ENCODE assay signal across 10 cellular contexts in genomic region chr17:65850486-65850885, GRCh38.
DNase-seq lines count a peak whose midpoint lies in the region; ATAC-seq and TF ChIP-seq lines count a peak whose summit lies in the region.
"Had no signal": no experiment of that assay in that cellular context is flagged by ENCODE, and none has a peak within 500 bp of the region (broad histone marks: within the 10 kb centered on the region; RNA-seq: fewer than 3 reads in every experiment).

No MANE protein-coding gene starts in this region.

- H3K9me3 ChIP-seq in esophagus muscularis mucosa, result no peaks in the 10 kb centered on the region

- TF ChIP-seq EP300 in esophagus muscularis mucosa (IDR thresholded peaks at IDR 0.05), result no peak

- H3K36me3 Mint-ChIP-seq in endothelial cell (ENCODE audit: low read depth, unreplicated experiment), result peaks cover 11% of the 10 kb centered on the region
- H3K36me3 Mint-ChIP-seq: WTC11 had no signal

- no peaks in the 10 kb centered on the region for H3K36me3 ChIP-seq in esophagus muscularis mucosa

- intact Hi-C loops in esophagus muscularis mucosa (cut with DNase I), result no loop called here

- H3K27ac Mint-ChIP-seq in endothelial cell (ENCODE audit: unreplicated experiment), result no peak overlapping the region
- H3K27ac Mint-ChIP-seq: WTC11 had no signal

- no peaks in the 10 kb centered on the region for H3K27me3 ChIP-seq in esophagus muscularis mucosa

- DNase-seq in SKM-1 (lab: John Stamatoyannopoulos, UW; ENCODE audit: unreplicated experiment) (peak; percentile 73), myocyte (ENCODE audit: low read depth) (peak; percentile 4), endothelial cell (ENCODE audit: low spot score) (no peak), esophagus muscularis mucosa (ENCODE audit: extremely low spot score) (no peak), NCI-H2029 treated with DMSO at 0.1 percent for 48 hours (lab: John Stamatoyannopoulos, UW) (no peak)
- DNase-seq: NCI-H345 had no signal

- TF ChIP-seq CTCF in endothelial cell (IDR thresholded peaks at IDR 0.05; ENCODE audit: unreplicated experiment), result no peak
- TF ChIP-seq CTCF in esophagus muscularis mucosa (IDR thresholded peaks at IDR 0.05), result no peak

- no peak overlapping the region for H3K27ac ChIP-seq in esophagus muscularis mucosa (replicated peaks in 1 of 4)

- H3K9me3 Mint-ChIP-seq in endothelial cell (ENCODE audit: unreplicated experiment), result no peaks in the 10 kb centered on the region

- no peak overlapping the region for H3K4me3 ChIP-seq in esophagus muscularis mucosa

- WGBS in esophagus muscularis mucosa, result 81% methylated on average over 2 of the region's 2 CpGs

- peaks cover 14% of the 10 kb centered on the region for H3K4me1 Mint-ChIP-seq in endothelial cell (ENCODE audit: unreplicated experiment)
- H3K4me1 Mint-ChIP-seq: brain had no signal

- H3K4me3 Mint-ChIP-seq in endothelial cell (ENCODE audit: unreplicated experiment), result no peak overlapping the region
- H3K4me3 Mint-ChIP-seq: brain, WTC11 had no signal

- H3K27me3 Mint-ChIP-seq in endothelial cell (ENCODE audit: unreplicated experiment), result peaks cover 2% of the 10 kb centered on the region
- H3K27me3 Mint-ChIP-seq: brain had no signal

- peak; percentile 91 for ATAC-seq in GM18519 (IDR thresholded peaks at IDR 0.05; ENCODE audit: low FRiP score, unreplicated experiment)
- ATAC-seq in HG02798 (IDR thresholded peaks at IDR 0.05; ENCODE audit: poor library complexity, unreplicated experiment), result peak; percentile 65
- ATAC-seq: WTC11 had no signal

- no peak for TF ChIP-seq POLR2A in esophagus muscularis mucosa (IDR thresholded peaks at IDR 0.05; ENCODE audit: low read depth)

- no peaks in the 10 kb centered on the region for H3K4me1 ChIP-seq in esophagus muscularis mucosa

Comparison
In these comparisons a context has a peak if more than half of its experiments do, and no peak if none do; other contexts are left out.
1. DNase-seq: peak in SKM-1 (single experiment) and myocyte (single experiment); none in endothelial cell (single experiment), esophagus muscularis mucosa (single experiment) and NCI-H2029 treated with DMSO at 0.1 percent for 48 hours (single experiment).